Comparison of ENCODE assay signal across 30 cellular contexts in genomic region chr14:80325688-80326087, GRCh38.
"Had no signal": no experiment of that assay in that cellular context is flagged by ENCODE, and none has a peak within 500 bp of the region (broad histone marks: within the 10 kb centered on the region; RNA-seq: fewer than 3 reads in every experiment).

No MANE protein-coding gene starts in this region.

- H3K4me1 Mint-ChIP-seq: immature natural killer cell; memory B cell; naive thymus-derived CD8-positive, alpha-beta T cell; stimulated activated memory B cell treated with anti-CD40 and anti-IgM and Interleukin-4, amounts not matched to agents 10 μg/mL and 1 μg/mL and 100 μg/mL, for 72 hours; stimulated activated naive CD8-positive, alpha-beta T cell treated with anti-CD3 and anti-CD28 coated beads, Interleukin-15, amount 100 ng/mL, for 72 hours had no signal

- H3K4me1 ChIP-seq: left ventricle myocardium inferior, right atrium auricular region, right lobe of liver, uterus had no signal

- H3K4me2 ChIP-seq: smooth muscle cell had no signal

- H3K9me3 Mint-ChIP-seq: nephron, type B pancreatic cell had no signal

- H3K36me3 Mint-ChIP-seq: immature natural killer cell; memory B cell; naive thymus-derived CD8-positive, alpha-beta T cell; stimulated activated memory B cell treated with anti-CD40 and anti-IgM and Interleukin-4, amounts not matched to agents 10 μg/mL and 1 μg/mL and 100 μg/mL, for 72 hours; type B pancreatic cell had no signal

- H3K27ac Mint-ChIP-seq: immature natural killer cell; memory B cell; naive thymus-derived CD8-positive, alpha-beta T cell; nephron; progenitor cell of endocrine pancreas; stimulated activated memory B cell treated with anti-CD40 and anti-IgM and Interleukin-4, amounts not matched to agents 10 μg/mL and 1 μg/mL and 100 μg/mL, for 72 hours; stimulated activated naive CD8-positive, alpha-beta T cell treated with anti-CD3 and anti-CD28 coated beads, Interleukin-15, amount 100 ng/mL, for 72 hours; type B pancreatic cell had no signal

- FAIRE-seq: islet of Langerhans had no signal

- H3K4me3 Mint-ChIP-seq: immature natural killer cell; memory B cell; naive thymus-derived CD8-positive, alpha-beta T cell; nephron; neural crest cell; stimulated activated memory B cell treated with anti-CD40 and anti-IgM and Interleukin-4, amounts not matched to agents 10 μg/mL and 1 μg/mL and 100 μg/mL, for 72 hours; stimulated activated naive CD8-positive, alpha-beta T cell treated with anti-CD3 and anti-CD28 coated beads, Interleukin-15, amount 100 ng/mL, for 72 hours; type B pancreatic cell had no signal

- H3K27me3 ChIP-seq: neutrophil, right atrium auricular region, right lobe of liver, tibial nerve, uterus had no signal

- ATAC-seq: left colon; mucosa of descending colon; naive thymus-derived CD8-positive, alpha-beta T cell; right lobe of liver; stimulated activated memory B cell treated with anti-CD40 and anti-IgM and Interleukin-4, amounts not matched to agents 10 μg/mL and 1 μg/mL and 100 μg/mL, for 72 hours; stimulated activated naive CD8-positive, alpha-beta T cell treated with anti-CD3 and anti-CD28 coated beads, Interleukin-15, amount 100 ng/mL, for 72 hours had no signal

- H3K4me3 ChIP-seq: left ventricle myocardium inferior, lung, mucosa of descending colon, right atrium auricular region, right lobe of liver, smooth muscle cell, tibial nerve, uterus had no signal

- DNase-seq: hypothalamus; immature natural killer cell; kidney; left colon; left ventricle myocardium inferior; midbrain; mucosa of descending colon; naive thymus-derived CD8-positive, alpha-beta T cell; occipital lobe; right lobe of liver; stimulated activated CD4-positive, alpha-beta T cell treated with anti-CD3 and anti-CD28 coated beads, Interleukin-1b, Interleukin-23, amount 100 ng/mL, for 48 hours; stimulated activated CD4-positive, alpha-beta T cell treated with anti-CD3 and anti-CD28 coated beads, Interleukin-2, amount 100 ng/mL, for 48 hours; stimulated activated CD4-positive, alpha-beta T cell treated with anti-CD3 and anti-CD28 coated beads, Interleukin-4, amount 100 ng/mL, for 4 hours; stimulated activated CD8-positive, alpha-beta memory T cell treated with anti-CD3 and anti-CD28 coated beads, Interleukin-4, amount 100 ng/mL, for 48 hours; stimulated activated naive CD4-positive, alpha-beta T cell treated with Interleukin-2 at 50 U/mL for 16 hours; stimulated activated naive CD8-positive, alpha-beta T cell treated with anti-CD3 and anti-CD28 coated beads, Interleukin-15, amount 100 ng/mL, for 72 hours; substantia nigra; uterus had no signal

- H3K27ac ChIP-seq: left ventricle myocardium inferior, neutrophil, right atrium auricular region, right lobe of liver, tibial nerve, uterus had no signal

- H3K27me3 Mint-ChIP-seq: memory B cell; naive thymus-derived CD8-positive, alpha-beta T cell; progenitor cell of endocrine pancreas; stimulated activated memory B cell treated with anti-CD40 and anti-IgM and Interleukin-4, amounts not matched to agents 10 μg/mL and 1 μg/mL and 100 μg/mL, for 72 hours; stimulated activated naive CD8-positive, alpha-beta T cell treated with anti-CD3 and anti-CD28 coated beads, Interleukin-15, amount 100 ng/mL, for 72 hours; type B pancreatic cell had no signal

- H3K36me3 ChIP-seq: left ventricle myocardium inferior, neutrophil, right atrium auricular region, right lobe of liver, tibial nerve, uterus had no signal

- H3K9me3 ChIP-seq: mucosa of descending colon, neutrophil, right lobe of liver, tibial nerve, uterus had no signal
